ENCODE assay signal across 10 cellular contexts in genomic region chr19:2040647-2041435, GRCh38. TPM values are rescaled to one million over a fixed set of nuclear protein-coding genes. Genes with fewer than 3 reads are reported as not detected.
A peak's percentile ranks its signal among the peaks of the same experiment; 100 is the strongest.
DNase-seq lines count a peak whose midpoint lies in the region; TF ChIP-seq lines count a peak whose summit lies in the region.
"Had no signal": no experiment of that assay in that cellular context is flagged by ENCODE, and none has a peak within 500 bp of the region (broad histone marks: within the 10 kb centered on the region; RNA-seq: fewer than 3 reads in every experiment).

No MANE protein-coding gene starts in this region.

- intact Hi-C loops in esophagus squamous epithelium (cut with DNase I) = no loop called here
- intact Hi-C loops in sigmoid colon (cut with DNase I) = no loop called here

- TF ChIP-seq POLR2A in esophagus squamous epithelium (IDR thresholded peaks at IDR 0.05) (no peak), sigmoid colon (IDR thresholded peaks at IDR 0.05) (no peak)

- H3F3A ChIP-seq in SU-DHL-6 (ENCODE audit: insufficient read depth) = peaks cover 19% of the 10 kb centered on the region

- peak overlapping the region; percentile 43 for H3K9ac ChIP-seq in SU-DHL-6 (ENCODE audit: low read length)

- peak overlapping the region; percentile 48 for H3K4me2 ChIP-seq in SU-DHL-6 (ENCODE audit: low read depth, low read length, poor library complexity, severe bottlenecking)

- no peaks in the 10 kb centered on the region for H3K79me2 ChIP-seq in SU-DHL-6 (ENCODE audit: insufficient read depth, low read length)

- H3K4me1 ChIP-seq in esophagus squamous epithelium = peaks cover 51 to 79% (median 52%) of the 10 kb centered on the region in 3 donors
- peaks cover 2 to 74% (median 58%) of the 10 kb centered on the region in 4 donors for H3K4me1 ChIP-seq in sigmoid colon

- no peak for TF ChIP-seq EP300 in sigmoid colon (IDR thresholded peaks at IDR 0.05)

- H3K36me3 ChIP-seq in GM06990 (ENCODE audit: control insufficient read depth, insufficient read depth, low read length) = peaks cover 58% of the 10 kb centered on the region
- no peaks in the 10 kb centered on the region for H3K36me3 ChIP-seq in SU-DHL-6 (ENCODE audit: low read length)
- peaks cover 48 to 80% (median 59%) of the 10 kb centered on the region in 3 donors for H3K36me3 ChIP-seq in esophagus squamous epithelium
- H3K36me3 ChIP-seq in sigmoid colon = peaks cover 38 to 59% (median 50%) of the 10 kb centered on the region in 4 donors
- peaks cover 59% of the 10 kb centered on the region for H3K36me3 ChIP-seq in brain microvascular endothelial cell (replicated peaks)

- no peak for TF ChIP-seq CTCF in GM06990 (IDR thresholded peaks at IDR 0.05; ENCODE audit: insufficient read depth, low read length, poor library complexity, severe bottlenecking)
- no peak for TF ChIP-seq CTCF in SU-DHL-6 (IDR thresholded peaks at IDR 0.05; ENCODE audit: insufficient read depth, low read length, poor library complexity, severe bottlenecking)
- no peak for TF ChIP-seq CTCF in esophagus squamous epithelium (IDR thresholded peaks at IDR 0.05)
- no peak for TF ChIP-seq CTCF in sigmoid colon (IDR thresholded peaks at IDR 0.05)
- no peak for TF ChIP-seq CTCF in foreskin fibroblast (IDR thresholded peaks at IDR 0.05; ENCODE audit: low read depth, low read length)
- TF ChIP-seq CTCF in brain microvascular endothelial cell (IDR thresholded peaks at IDR 0.05; ENCODE audit: low read depth, low read length, missing control alignments) = no peak

- WGBS in esophagus squamous epithelium, 2 donors = 84 to 86% methylated on average over 4 to 5 of the region's 28 CpGs
- WGBS in sigmoid colon, 2 donors = 88 to 93% methylated on average over 28 of the region's 28 CpGs

- H3K9me3 ChIP-seq in SU-DHL-6 (ENCODE audit: insufficient read depth, low read length) = no peaks in the 10 kb centered on the region
- peaks cover 0 to 4% (median 3%) of the 10 kb centered on the region in 3 donors for H3K9me3 ChIP-seq in esophagus squamous epithelium
- no peaks in the 10 kb centered on the region for H3K9me3 ChIP-seq in sigmoid colon

- H3K27ac ChIP-seq in SU-DHL-6 (ENCODE audit: low read depth, low read length) (peak overlapping the region; percentile 57), esophagus squamous epithelium (peak overlapping the region; percentile 89 to 99 (median 96)), sigmoid colon (peak overlapping the region; percentile 91 to 99 (median 96)), brain microvascular endothelial cell (no peak overlapping the region)

- peaks cover 7% of the 10 kb centered on the region; the same call in 1 of the 2 replicates for H4K20me1 ChIP-seq in SU-DHL-6 (ENCODE audit: low read depth, low read length)

- peak; percentile 22 for DNase-seq in GM06990 (ENCODE audit: extremely low read depth, insufficient read length)
- no peak for DNase-seq in esophagus squamous epithelium (lab: John Stamatoyannopoulos, UW)
- peak; percentile 69 for DNase-seq in sigmoid colon
- DNase-seq in foreskin fibroblast = no peak
- no peak for DNase-seq in NCI-H774 (lab: John Stamatoyannopoulos, UW)
- no peak for DNase-seq in activated CD4-positive, CD25-positive, alpha-beta regulatory T cell treated with anti-CD3 and anti-CD28 coated beads, Interleukin-2, amount 50 U/mL, for 72 hours
- DNase-seq in brain microvascular endothelial cell = no peak
- DNase-seq: hippocampal formation, NCI-H226 had no signal

- in situ Hi-C loops in brain microvascular endothelial cell (cut with HindIII; ENCODE audit: low pct_ligation_motif_present, low sequenced_read_pairs) = no loop called here

- H3K4me3 ChIP-seq in GM06990 (replicated peaks; ENCODE audit: low read depth, low read length) (peak overlapping the region; percentile 62), SU-DHL-6 (ENCODE audit: insufficient read depth, low read length, poor library complexity, severe bottlenecking) (no peak overlapping the region), esophagus squamous epithelium (peak overlapping the region in 2 of 4 donors; percentile 35 to 62), sigmoid colon (peak overlapping the region in 1 of 4 donors; percentile 37), foreskin fibroblast (ENCODE audit: low read depth in 1 of 2, low read length in 2 of 2) (no peak overlapping the region), brain microvascular endothelial cell (ENCODE audit: low read depth, low read length) (no peak overlapping the region)

- no peaks in the 10 kb centered on the region for H3K27me3 ChIP-seq in GM06990 (replicated peaks; ENCODE audit: control insufficient read depth, insufficient read depth, low read length)
- no peaks in the 10 kb centered on the region for H3K27me3 ChIP-seq in SU-DHL-6 (ENCODE audit: low read length)
- no peaks in the 10 kb centered on the region for H3K27me3 ChIP-seq in esophagus squamous epithelium
- no peaks in the 10 kb centered on the region for H3K27me3 ChIP-seq in sigmoid colon
- H3K27me3 ChIP-seq in brain microvascular endothelial cell (replicated peaks) = no peaks in the 10 kb centered on the region

- no peak overlapping the region for H2AFZ ChIP-seq in SU-DHL-6 (ENCODE audit: low read depth, low read length, severe bottlenecking)

- H3K9me2 ChIP-seq in SU-DHL-6 (replicated peaks; ENCODE audit: insufficient read depth, low read length) = no peaks in the 10 kb centered on the region

RNA-seq across cellular contexts. Expression of gene MKNK2, which starts 10.2 kb away (rescaled TPM):
- total RNA-seq in esophagus squamous epithelium (100 to 1,000 TPM; 147 to 300 (median 189) TPM), sigmoid colon (100 to 1,000 TPM in 3 of 4 donors, 10 to 100 TPM in 1; 83.1 to 124 (median 107) TPM)
- polyA plus RNA-seq in sigmoid colon = 100 to 1,000 TPM; 121 to 157 (median 129) TPM

RNA-seq across cellular contexts. Expression of gene BTBD2, which starts 25.3 kb away (rescaled TPM):
- total RNA-seq in esophagus squamous epithelium = 10 to 100 TPM; 42.3 to 79.0 (median 63.8) TPM
- 10 to 100 TPM; 43.8 to 82.8 (median 50.3) TPM for total RNA-seq in sigmoid colon
- 10 to 100 TPM; 31.9 to 58.7 (median 46.2) TPM for polyA plus RNA-seq in sigmoid colon

RNA-seq across cellular contexts. Expression of gene MOB3A, which starts 55.3 kb away (rescaled TPM):
- total RNA-seq in esophagus squamous epithelium (10 to 100 TPM; 22.9 to 26.9 (median 23.6) TPM), sigmoid colon (10 to 100 TPM; 25.7 to 65.4 (median 32.0) TPM)
- 10 to 100 TPM; 14.4 to 36.1 (median 14.6) TPM for polyA plus RNA-seq in sigmoid colon

RNA-seq across cellular contexts. Expression of gene IZUMO4, which starts 55.9 kb away (rescaled TPM):
- total RNA-seq in esophagus squamous epithelium = 10 to 100 TPM in 1 of 4 donors, 1 to 10 TPM in 2, not detected in 1; 3.0 to 11.4 (median 3.2) TPM
- 1 to 10 TPM; 2.3 to 6.0 (median 4.6) TPM for total RNA-seq in sigmoid colon
- polyA plus RNA-seq in sigmoid colon = 1 to 10 TPM; 2.4 to 8.5 (median 3.5) TPM

Comparison
In these comparisons a context has a peak if more than half of its experiments do, and no peak if none do; other contexts are left out.
1. DNase-seq: peak in GM06990 (single experiment) and sigmoid colon (single experiment); none in esophagus squamous epithelium (single experiment), foreskin fibroblast (0 of 2), NCI-H774 (single experiment), activated CD4-positive, CD25-positive, alpha-beta regulatory T cell treated with anti-CD3 and anti-CD28 coated beads, Interleukin-2, amount 50 U/mL, for 72 hours (single experiment) and brain microvascular endothelial cell (single experiment).